8 cellular contexts compared by ENCODE assay signal in genomic region chr9:75027187-75028107, GRCh38. TPM values are rescaled to one million over a fixed set of nuclear protein-coding genes. Genes with fewer than 3 reads are reported as not detected.
DNase-seq lines count a peak whose midpoint lies in the region; ATAC-seq and TF ChIP-seq lines count a peak whose summit lies in the region.

No MANE protein-coding gene starts in this region.

- no peaks in the 10 kb centered on the region for H3K9me3 ChIP-seq in Caco-2

- DNase-seq in Caco-2, result peak; percentile 27 to 36
- DNase-seq in SK-N-DZ (ENCODE audit: low spot score), result peak; percentile 56
- peak in 44 of 56 donors; percentile 10 to 77 (median 50) for DNase-seq in amygdala (lab: John Stamatoyannopoulos, UW)
- DNase-seq in hepatic stellate cell (ENCODE audit: low spot score), result peak; percentile 27
- DNase-seq in renal cortical epithelial cell (ENCODE audit: low read depth), result peak; percentile 22
- DNase-seq in NCI-H2107 (lab: John Stamatoyannopoulos, UW), result no peak

- BruUV-seq in Caco-2 (replicated peaks; lab: Mats Ljungman, UMichigan), result no TSS peak

- POLR2A ChIA-PET in Caco-2 (lab: Charles Lee), result no interaction called here

- TF ChIP-seq CTCF in Caco-2 (IDR thresholded peaks at IDR 0.05; ENCODE audit: insufficient read depth in 1 of 2, low read depth in 1 of 2, low read length in 1 of 2, severe bottlenecking in 1 of 2, unreplicated experiment in 1 of 2), result no peak

- H3K4me1 ChIP-seq in Caco-2, result no peaks in the 10 kb centered on the region

- H3K4me1 Mint-ChIP-seq in Caco-2 (ENCODE audit: low read depth, unreplicated experiment), result no peaks in the 10 kb centered on the region

- CTCF ChIA-PET in Caco-2 (lab: Charles Lee), result no interaction called here

- ATAC-seq in GM19467 (IDR thresholded peaks at IDR 0.05; ENCODE audit: unreplicated experiment), result peak; percentile 38
- peak; percentile 46 for ATAC-seq in HG03571 (IDR thresholded peaks at IDR 0.05; ENCODE audit: unreplicated experiment)

- intact Hi-C loops in Caco-2 (cut with micrococcal nuclease; ENCODE audit: unreplicated experiment), result loop anchor here (1.0 kb wide), 1 partner anchor 50 kb away; no protein-coding TSS in a partner anchor

- no peaks in the 10 kb centered on the region for H3K36me3 Mint-ChIP-seq in Caco-2 (ENCODE audit: insufficient read depth, unreplicated experiment)

- no peaks in the 10 kb centered on the region for H3K27me3 Mint-ChIP-seq in Caco-2 (ENCODE audit: insufficient read depth, unreplicated experiment)

- no peaks in the 10 kb centered on the region for H3K9me3 Mint-ChIP-seq in Caco-2 (ENCODE audit: unreplicated experiment)

- peak overlapping the region; percentile 75 for H3K4me3 Mint-ChIP-seq in Caco-2 (ENCODE audit: unreplicated experiment)

- no peaks in the 10 kb centered on the region for H3K36me3 ChIP-seq in Caco-2 (ENCODE audit: control insufficient read depth, insufficient read depth, low read length)

- no peaks in the 10 kb centered on the region for H3K27me3 ChIP-seq in Caco-2 (replicated peaks; ENCODE audit: control insufficient read depth, insufficient read depth, low read length)

- no peak overlapping the region for H3K27ac Mint-ChIP-seq in Caco-2 (ENCODE audit: unreplicated experiment)

- peak overlapping the region; percentile 49 for H3K4me3 ChIP-seq in Caco-2 (ENCODE audit: low read depth, low read length)

RNA-seq across cellular contexts. Expression of gene CARNMT1, which starts 0.6 kb away (rescaled TPM):
- total RNA-seq in Caco-2 (2022) (4.9 and 5.6 TPM in 2 replicates), renal cortical epithelial cell (43.4 and 46.4 TPM in 2 replicates)
- polyA plus RNA-seq in SK-N-DZ (2014; cell fraction: cytosol; rRNA removed), result 8.3 and 10.8 TPM in 2 replicates
- 8.6 and 10.0 TPM in 2 replicates for polyA plus RNA-seq in SK-N-DZ (2014; cell fraction: nucleus; rRNA removed)
